Comparison of ENCODE assay signal across 30 cellular contexts in genomic region chr6:34096193-34096592, GRCh38. TPM values are rescaled to one million over a fixed set of nuclear protein-coding genes. Genes with fewer than 3 reads are reported as not detected.
"Had no signal": no experiment of that assay in that cellular context is flagged by ENCODE, and none has a peak within 500 bp of the region (broad histone marks: within the 10 kb centered on the region; RNA-seq: fewer than 3 reads in every experiment).

No MANE protein-coding gene starts in this region.

- H3K27ac Mint-ChIP-seq: mesothelial cell of epicardium; naive thymus-derived CD4-positive, alpha-beta T cell; nephron; progenitor cell of endocrine pancreas; stimulated activated effector memory CD8-positive, alpha-beta T cell treated with anti-CD3 and anti-CD28 coated beads, Interleukin-12 subunit alpha, Interleukin-12 subunit beta, amount 100 ng/mL, for 72 hours had no signal

- H3K4me3 Mint-ChIP-seq: mesothelial cell of epicardium; naive thymus-derived CD4-positive, alpha-beta T cell; nephron; stimulated activated effector memory CD8-positive, alpha-beta T cell treated with anti-CD3 and anti-CD28 coated beads, Interleukin-12 subunit alpha, Interleukin-12 subunit beta, amount 100 ng/mL, for 72 hours had no signal

- ATAC-seq: esophagus mucosa; gastroesophageal sphincter; heart right ventricle; left cardiac atrium; left lung; naive thymus-derived CD4-positive, alpha-beta T cell; pancreas; stimulated activated effector memory CD8-positive, alpha-beta T cell treated with anti-CD3 and anti-CD28 coated beads, Interleukin-12 subunit alpha, Interleukin-12 subunit beta, amount 100 ng/mL, for 72 hours had no signal

- H3K4me1 ChIP-seq: gastroesophageal sphincter, heart right ventricle, left lung, pancreas, sigmoid colon, stomach, vagina had no signal

- H3K27ac ChIP-seq: epithelial cell of prostate, gastroesophageal sphincter, heart right ventricle, left lung, pancreas, sigmoid colon, stomach, vagina had no signal

- DNase-seq: dorsolateral prefrontal cortex; effector CD4-positive, alpha-beta T cell; foreskin fibroblast; heart right ventricle; hippocampal formation; left cardiac atrium; left lung; mesenchymal stem cell; naive thymus-derived CD4-positive, alpha-beta T cell; occipital lobe; pancreas; sigmoid colon; stimulated activated CD4-positive, alpha-beta T cell treated with anti-CD3 and anti-CD28 coated beads, Interleukin-2, amount 100 ng/mL, for 24 hours; stimulated activated CD4-positive, alpha-beta T cell treated with anti-CD3 and anti-CD28 coated beads, Interleukin-4, amount 100 ng/mL, for 24 hours; stimulated activated naive CD4-positive, alpha-beta T cell treated with Interleukin-2 at 50 U/mL for 16 hours; stomach; trophoblast cell had no signal

- H3K36me3 ChIP-seq: gastroesophageal sphincter, heart right ventricle, left lung, pancreas, sigmoid colon, stomach, thyroid gland, vagina had no signal

- H3K4me1 Mint-ChIP-seq: mesothelial cell of epicardium; naive thymus-derived CD4-positive, alpha-beta T cell; nephron; stimulated activated effector memory CD8-positive, alpha-beta T cell treated with anti-CD3 and anti-CD28 coated beads, Interleukin-12 subunit alpha, Interleukin-12 subunit beta, amount 100 ng/mL, for 72 hours had no signal

- H3K36me3 Mint-ChIP-seq: mesothelial cell of epicardium; stimulated activated effector memory CD8-positive, alpha-beta T cell treated with anti-CD3 and anti-CD28 coated beads, Interleukin-12 subunit alpha, Interleukin-12 subunit beta, amount 100 ng/mL, for 72 hours had no signal

- H3K9me3 Mint-ChIP-seq: mesothelial cell of epicardium; nephron; stimulated activated effector memory CD8-positive, alpha-beta T cell treated with anti-CD3 and anti-CD28 coated beads, Interleukin-12 subunit alpha, Interleukin-12 subunit beta, amount 100 ng/mL, for 72 hours had no signal

- H3K27me3 ChIP-seq: pancreas, thyroid gland, vagina had no signal

- H3K9me3 ChIP-seq: heart right ventricle, left lung, pancreas, stomach, thyroid gland, vagina had no signal

- H3K4me3 ChIP-seq: dorsolateral prefrontal cortex, gastroesophageal sphincter, heart right ventricle, left lung, pancreas, sigmoid colon, stomach, thyroid gland, vagina had no signal

RNA-seq across cellular contexts. Expression of gene GRM4, which starts 49.7 kb away (rescaled TPM):
- total RNA-seq: esophagus mucosa; gastroesophageal sphincter; heart right ventricle; kidney epithelial cell; left cardiac atrium; left lung; lung microvascular endothelial cell; mucosa of gallbladder; naive thymus-derived CD4-positive, alpha-beta T cell; subcutaneous adipose tissue; vagina had no signal
- polyA plus RNA-seq: heart right ventricle; naive thymus-derived CD4-positive, alpha-beta T cell; stomach had no signal
